20 cellular contexts compared by ENCODE assay signal in the genomic region with DNA sequence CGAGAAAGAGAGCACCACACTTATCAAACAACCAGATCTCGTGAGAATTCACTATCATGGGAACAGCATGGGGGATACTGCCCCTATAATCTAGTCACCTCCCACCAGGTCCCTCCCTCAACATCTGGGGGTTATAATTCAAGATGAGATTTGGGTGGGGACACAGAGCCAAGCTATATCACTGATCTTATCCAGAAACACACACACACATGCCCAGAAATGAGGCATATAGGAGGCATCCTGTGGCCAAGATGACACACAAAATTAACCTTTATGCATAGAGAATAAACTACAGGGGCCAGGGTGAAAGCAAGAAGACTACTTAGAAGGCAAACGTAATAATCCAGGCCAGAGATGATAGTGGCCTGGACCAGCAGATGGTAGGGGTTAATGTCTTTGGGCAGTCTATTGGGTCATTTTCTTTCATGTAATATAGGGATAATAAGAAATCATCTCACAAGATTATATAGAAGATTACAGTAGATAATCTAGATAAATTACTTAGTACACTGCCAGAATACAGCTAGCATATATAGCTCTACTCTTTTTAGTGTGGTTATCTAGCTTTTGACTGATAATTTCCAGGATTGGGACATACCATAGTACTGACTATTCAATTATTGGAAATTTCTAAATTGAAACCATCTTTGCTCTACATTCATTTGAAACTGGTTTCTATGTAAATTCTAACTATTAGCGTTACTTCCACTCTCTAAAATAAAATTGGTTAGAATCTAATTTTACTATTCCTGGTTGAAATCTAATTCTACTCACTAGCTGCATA. TPM values are rescaled to one million over a fixed set of nuclear protein-coding genes. Genes with fewer than 3 reads are reported as not detected.
DNase-seq lines count a peak whose midpoint lies in the region; ATAC-seq and TF ChIP-seq lines count a peak whose summit lies in the region.
"Had no signal": no experiment of that assay in that cellular context is flagged by ENCODE, and none has a peak within 500 bp of the region (broad histone marks: within the 10 kb centered on the region; RNA-seq: fewer than 3 reads in every experiment).

No MANE protein-coding gene starts in this region.

- no peak overlapping the region for H2BK5ac ChIP-seq in trophoblast cell (ENCODE audit: low read depth, low read length, poor library complexity)

- no peak for ATAC-seq in lower lobe of right lung

- H3K79me2 ChIP-seq in osteoblast (ENCODE audit: insufficient read depth, low read length) = no peaks in the 10 kb centered on the region
- no peaks in the 10 kb centered on the region for H3K79me2 ChIP-seq in trophoblast cell (ENCODE audit: control insufficient read depth, insufficient read depth, low read length, poor library complexity)

- H3K4me2 ChIP-seq in osteoblast (ENCODE audit: insufficient read depth, low read length) = no peak overlapping the region
- no peak overlapping the region for H3K4me2 ChIP-seq in trophoblast cell (ENCODE audit: low read length)
- H3K4me2 ChIP-seq: smooth muscle cell had no signal

- no peaks in the 10 kb centered on the region for H4K20me1 ChIP-seq in osteoblast (ENCODE audit: insufficient read depth, low read length)

- H4K91ac ChIP-seq in trophoblast cell (ENCODE audit: low read depth, low read length) = no peak overlapping the region

- peak; percentile 23 for DNase-seq in activated CD4-positive, alpha-beta T cell treated with anti-CD3 and anti-CD28 coated beads for 48 hours
- no peak for DNase-seq in activated CD4-positive, alpha-beta T cell treated with anti-CD3 and anti-CD28 coated beads, Interleukin-2, amount 50 U/mL, for 1 hour
- DNase-seq in M059J (ENCODE audit: low read depth) (peak; percentile 43), osteoblast (ENCODE audit: insufficient read length, low spot score, missing footprints) (no peak), D341Med (ENCODE audit: low spot score) (no peak), trophoblast cell (no peak), lower lobe of right lung (no peak)
- no peak for DNase-seq in activated T-helper 2 cell treated with anti-CD3 and anti-CD28 coated beads, Interferon-gamma antibody, Interleukin-2, Interleukin-4, amounts not matched to agents 10 μg/mL and 5 μg/mL and 100 μg/mL, durations not matched to agents 14 hours and 24 hours and 36 hours (ENCODE audit: low spot score)
- DNase-seq: activated CD4-positive, CD25-positive, alpha-beta regulatory T cell treated with anti-CD3 and anti-CD28 coated beads, Interleukin-2, amount 50 U/mL, for 72 hours; activated effector memory CD4-positive, alpha-beta T cell treated with anti-CD3 and anti-CD28 coated beads, Interleukin-2, amount 50 U/mL, for 16 hours; amniotic stem cell; kidney; MV-4-11; NCI-H187 treated with DMSO at 0.1 percent for 48 hours; NCI-H345; stimulated activated CD4-positive, alpha-beta T cell treated with anti-CD3 and anti-CD28 coated beads, Interleukin-4, amount 100 ng/mL, for 24 hours; substantia nigra had no signal

- no peak overlapping the region for H2BK120ac ChIP-seq in trophoblast cell (ENCODE audit: insufficient read depth, low read length, poor library complexity)

- H3K4me1 ChIP-seq in osteoblast (ENCODE audit: insufficient read depth, low read length) (peaks cover 25% of the 10 kb centered on the region), trophoblast cell (ENCODE audit: control insufficient read depth in 1 of 2, insufficient read depth in 2 of 2, low read length in 2 of 2) (no peaks in the 10 kb centered on the region), lower lobe of right lung (peaks cover 32% of the 10 kb centered on the region)

- H3K9me3 ChIP-seq in osteoblast (ENCODE audit: low read depth, low read length) (no peaks in the 10 kb centered on the region), trophoblast cell (ENCODE audit: insufficient read depth, low read depth, low read length) (no peaks in the 10 kb centered on the region), lower lobe of right lung (no peaks in the 10 kb centered on the region)

- H3K36me3 ChIP-seq in osteoblast (ENCODE audit: insufficient read depth, low read length) (no peaks in the 10 kb centered on the region), trophoblast cell (ENCODE audit: control insufficient read depth in 1 of 2, insufficient read depth in 2 of 2, low read length in 2 of 2) (no peaks in the 10 kb centered on the region), lower lobe of right lung (peaks cover 40% of the 10 kb centered on the region)

- peaks cover 12% of the 10 kb centered on the region for H3K4me1 Mint-ChIP-seq in activated T-helper 2 cell treated with anti-CD3 and anti-CD28 coated beads, Interferon-gamma antibody, Interleukin-2, Interleukin-4, amounts not matched to agents 10 μg/mL and 5 μg/mL and 100 μg/mL, durations not matched to agents 14 hours and 24 hours and 36 hours (ENCODE audit: low read depth)

- H3K27ac ChIP-seq in osteoblast (ENCODE audit: low read depth, low read length) = peak overlapping the region; percentile 76
- H3K27ac ChIP-seq in trophoblast cell (ENCODE audit: low read depth, low read length) = no peak overlapping the region
- no peak overlapping the region for H3K27ac ChIP-seq in lower lobe of right lung

- H2BK12ac ChIP-seq in trophoblast cell (ENCODE audit: low read length) = no peak overlapping the region

- H3K4me3 Mint-ChIP-seq in activated T-helper 2 cell treated with anti-CD3 and anti-CD28 coated beads, Interferon-gamma antibody, Interleukin-2, Interleukin-4, amounts not matched to agents 10 μg/mL and 5 μg/mL and 100 μg/mL, durations not matched to agents 14 hours and 24 hours and 36 hours (ENCODE audit: low read depth) = no peak overlapping the region

- no peak overlapping the region for H3K18ac ChIP-seq in trophoblast cell (ENCODE audit: low read length)

- TF ChIP-seq CTCF in osteoblast (IDR thresholded peaks at IDR 0.05; ENCODE audit: extremely low read depth, low read depth, low read length) (no peak), lower lobe of right lung (IDR thresholded peaks at IDR 0.05) (no peak)

- no peak overlapping the region for H4K8ac ChIP-seq in trophoblast cell (ENCODE audit: low read depth, low read length)

- H2AK5ac ChIP-seq in trophoblast cell (ENCODE audit: low read length) = no peak overlapping the region

- H3K4ac ChIP-seq in trophoblast cell (ENCODE audit: low read depth, low read length) = no peak overlapping the region

- no peaks in the 10 kb centered on the region for H3K9me3 Mint-ChIP-seq in activated T-helper 2 cell treated with anti-CD3 and anti-CD28 coated beads, Interferon-gamma antibody, Interleukin-2, Interleukin-4, amounts not matched to agents 10 μg/mL and 5 μg/mL and 100 μg/mL, durations not matched to agents 14 hours and 24 hours and 36 hours

- intact Hi-C loops in activated T-helper 2 cell treated with anti-CD3 and anti-CD28 coated beads, Interferon-gamma antibody, Interleukin-2, Interleukin-4, amounts not matched to agents 10 μg/mL and 5 μg/mL and 100 μg/mL, durations not matched to agents 14 hours and 24 hours and 36 hours (cut with micrococcal nuclease) = no loop called here
- intact Hi-C loops in lower lobe of right lung (cut with DNase I) = no loop called here

- H3K23ac ChIP-seq in trophoblast cell (ENCODE audit: low read length) = no peak overlapping the region

- peak overlapping the region; percentile 14 for H3K27ac Mint-ChIP-seq in activated T-helper 2 cell treated with anti-CD3 and anti-CD28 coated beads, Interferon-gamma antibody, Interleukin-2, Interleukin-4, amounts not matched to agents 10 μg/mL and 5 μg/mL and 100 μg/mL, durations not matched to agents 14 hours and 24 hours and 36 hours

- H4K12ac ChIP-seq in trophoblast cell (ENCODE audit: low read depth, low read length) = no peak overlapping the region

- H3K27me3 Mint-ChIP-seq in activated T-helper 2 cell treated with anti-CD3 and anti-CD28 coated beads, Interferon-gamma antibody, Interleukin-2, Interleukin-4, amounts not matched to agents 10 μg/mL and 5 μg/mL and 100 μg/mL, durations not matched to agents 14 hours and 24 hours and 36 hours (ENCODE audit: low read depth) = no peaks in the 10 kb centered on the region

- no CpG with 5 or more reads among the region's 4 CpGs for WGBS in trophoblast cell (ENCODE audit: extremely low coverage, insufficient coverage, insufficient read length)

- H3K4me3 ChIP-seq in osteoblast (ENCODE audit: insufficient read depth, low read length) (no peak overlapping the region), trophoblast cell (ENCODE audit: low read depth, low read length) (no peak overlapping the region), lower lobe of right lung (no peak overlapping the region)
- H3K4me3 ChIP-seq: lung, smooth muscle cell had no signal

- no peak overlapping the region for H3K14ac ChIP-seq in trophoblast cell (ENCODE audit: low read length)

- H3K27me3 ChIP-seq in osteoblast (ENCODE audit: insufficient read depth, low read length) = no peaks in the 10 kb centered on the region
- no peaks in the 10 kb centered on the region for H3K27me3 ChIP-seq in trophoblast cell (ENCODE audit: insufficient read depth, low read length)
- H3K27me3 ChIP-seq in lower lobe of right lung (ENCODE audit: low read depth) = no peaks in the 10 kb centered on the region

- peaks cover 11% of the 10 kb centered on the region for H3K36me3 Mint-ChIP-seq in activated T-helper 2 cell treated with anti-CD3 and anti-CD28 coated beads, Interferon-gamma antibody, Interleukin-2, Interleukin-4, amounts not matched to agents 10 μg/mL and 5 μg/mL and 100 μg/mL, durations not matched to agents 14 hours and 24 hours and 36 hours (ENCODE audit: low read depth)

- H3K79me1 ChIP-seq in trophoblast cell (ENCODE audit: low read length) = no peaks in the 10 kb centered on the region

- H2AFZ ChIP-seq in osteoblast (ENCODE audit: low read length) (no peak overlapping the region), trophoblast cell (ENCODE audit: insufficient read depth, low read length, poor library complexity) (no peak overlapping the region)

- no peak overlapping the region for H3K9ac ChIP-seq in trophoblast cell (ENCODE audit: low read length)

RNA-seq across cellular contexts. Expression of a gene that starts 20.0 kb away (rescaled TPM):
- 5.4 and 8.6 TPM in 2 replicates for total RNA-seq in M059J (2014; rRNA removed; shearing (Covaris generic))
- 4.0 and 5.7 TPM in 2 replicates for total RNA-seq in activated T-helper 2 cell treated with anti-CD3 and anti-CD28 coated beads, Interferon-gamma antibody, Interleukin-2, Interleukin-4, amounts not matched to agents 10 μg/mL and 5 μg/mL and 100 μg/mL, durations not matched to agents 14 hours and 24 hours and 36 hours
- 4.4 and 5.8 TPM in 2 replicates for total RNA-seq in osteoblast
- polyA plus RNA-seq in trophoblast cell (2013) = 1.2 TPM in 2 replicates
- total RNA-seq in lower lobe of right lung = 109 TPM
- total RNA-seq: G401 had no signal

Comparison
In these comparisons a context has a peak if more than half of its experiments do, and no peak if none do; other contexts are left out.
1. DNase-seq: peak in activated CD4-positive, alpha-beta T cell treated with anti-CD3 and anti-CD28 coated beads for 48 hours (single experiment) and M059J (single experiment); none in activated CD4-positive, alpha-beta T cell treated with anti-CD3 and anti-CD28 coated beads, Interleukin-2, amount 50 U/mL, for 1 hour (single experiment), activated T-helper 2 cell treated with anti-CD3 and anti-CD28 coated beads, Interferon-gamma antibody, Interleukin-2, Interleukin-4, amounts not matched to agents 10 μg/mL and 5 μg/mL and 100 μg/mL, durations not matched to agents 14 hours and 24 hours and 36 hours (single experiment), osteoblast (single experiment), D341Med (single experiment), trophoblast cell (0 of 2) and lower lobe of right lung (single experiment).
2. RNA of a gene that starts 20.0 kb away (total RNA-seq): 109 TPM in lower lobe of right lung (single experiment); 5.4 to 8.6 TPM in M059J, 4.4 to 5.8 TPM in osteoblast and 4.0 to 5.7 TPM in activated T-helper 2 cell treated with anti-CD3 and anti-CD28 coated beads, Interferon-gamma antibody, Interleukin-2, Interleukin-4, amounts not matched to agents 10 μg/mL and 5 μg/mL and 100 μg/mL, durations not matched to agents 14 hours and 24 hours and 36 hours; every median in the first group is over 10 times any median in the second.